1 cellular context compared by ENCODE assay signal in the genomic region with DNA sequence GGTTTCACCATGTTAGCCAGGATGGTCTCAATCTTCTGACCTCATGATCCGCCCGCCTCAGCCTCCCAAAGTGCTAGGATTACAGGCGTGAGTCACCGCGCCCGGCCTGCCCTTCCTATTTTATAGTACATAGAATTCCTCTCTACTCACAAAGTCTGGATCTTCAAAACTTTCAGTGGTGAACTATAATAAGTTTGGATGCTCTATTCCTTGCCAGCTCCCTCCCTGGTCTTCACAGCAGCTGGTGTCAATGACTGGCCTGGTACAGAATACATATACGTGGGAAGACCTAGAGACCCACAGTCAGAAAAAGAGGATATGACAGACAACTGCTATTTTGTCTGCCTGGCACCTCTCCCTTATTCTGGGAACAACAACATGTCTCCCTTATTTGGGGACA.
TF ChIP-seq lines count a peak whose summit lies in the region.

No MANE protein-coding gene starts in this region.

TF ChIP-seq in WTC11, 78 proteins besides CTCF, POLR2A, EP300 and RAD21 (continued from another document):
- TF ChIP-seq, protein P1, sequence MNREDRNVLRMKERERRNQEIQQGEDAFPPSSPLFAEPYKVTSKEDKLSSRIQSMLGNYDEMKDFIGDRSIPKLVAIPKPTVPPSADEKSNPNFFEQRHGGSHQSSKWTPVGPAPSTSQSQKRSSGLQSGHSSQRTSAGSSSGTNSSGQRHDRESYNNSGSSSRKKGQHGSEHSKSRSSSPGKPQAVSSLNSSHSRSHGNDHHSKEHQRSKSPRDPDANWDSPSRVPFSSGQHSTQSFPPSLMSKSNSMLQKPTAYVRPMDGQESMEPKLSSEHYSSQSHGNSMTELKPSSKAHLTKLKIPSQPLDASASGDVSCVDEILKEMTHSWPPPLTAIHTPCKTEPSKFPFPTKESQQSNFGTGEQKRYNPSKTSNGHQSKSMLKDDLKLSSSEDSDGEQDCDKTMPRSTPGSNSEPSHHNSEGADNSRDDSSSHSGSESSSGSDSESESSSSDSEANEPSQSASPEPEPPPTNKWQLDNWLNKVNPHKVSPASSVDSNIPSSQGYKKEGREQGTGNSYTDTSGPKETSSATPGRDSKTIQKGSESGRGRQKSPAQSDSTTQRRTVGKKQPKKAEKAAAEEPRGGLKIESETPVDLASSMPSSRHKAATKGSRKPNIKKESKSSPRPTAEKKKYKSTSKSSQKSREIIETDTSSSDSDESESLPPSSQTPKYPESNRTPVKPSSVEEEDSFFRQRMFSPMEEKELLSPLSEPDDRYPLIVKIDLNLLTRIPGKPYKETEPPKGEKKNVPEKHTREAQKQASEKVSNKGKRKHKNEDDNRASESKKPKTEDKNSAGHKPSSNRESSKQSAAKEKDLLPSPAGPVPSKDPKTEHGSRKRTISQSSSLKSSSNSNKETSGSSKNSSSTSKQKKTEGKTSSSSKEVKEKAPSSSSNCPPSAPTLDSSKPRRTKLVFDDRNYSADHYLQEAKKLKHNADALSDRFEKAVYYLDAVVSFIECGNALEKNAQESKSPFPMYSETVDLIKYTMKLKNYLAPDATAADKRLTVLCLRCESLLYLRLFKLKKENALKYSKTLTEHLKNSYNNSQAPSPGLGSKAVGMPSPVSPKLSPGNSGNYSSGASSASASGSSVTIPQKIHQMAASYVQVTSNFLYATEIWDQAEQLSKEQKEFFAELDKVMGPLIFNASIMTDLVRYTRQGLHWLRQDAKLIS (CRISPR knock-in tag; IDR thresholded peaks at IDR 0.05; ENCODE audit: borderline replicate concordance), result no peak
- TF ChIP-seq ZNF317 (CRISPR knock-in tag; IDR thresholded peaks at IDR 0.05; ENCODE audit: borderline replicate concordance, low read depth), result no peak
- TF ChIP-seq, protein P2, sequence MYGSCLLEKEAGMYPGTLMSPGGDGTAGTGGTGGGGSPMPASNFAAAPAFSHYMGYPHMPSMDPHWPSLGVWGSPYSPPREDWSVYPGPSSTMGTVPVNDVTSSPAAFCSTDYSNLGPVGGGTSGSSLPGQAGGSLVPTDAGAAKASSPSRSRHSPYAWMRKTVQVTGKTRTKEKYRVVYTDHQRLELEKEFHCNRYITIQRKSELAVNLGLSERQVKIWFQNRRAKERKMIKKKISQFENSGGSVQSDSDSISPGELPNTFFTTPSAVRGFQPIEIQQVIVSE (CRISPR knock-in tag; IDR thresholded peaks at IDR 0.05; ENCODE audit: borderline replicate concordance), result no peak
- TF ChIP-seq, protein P3, sequence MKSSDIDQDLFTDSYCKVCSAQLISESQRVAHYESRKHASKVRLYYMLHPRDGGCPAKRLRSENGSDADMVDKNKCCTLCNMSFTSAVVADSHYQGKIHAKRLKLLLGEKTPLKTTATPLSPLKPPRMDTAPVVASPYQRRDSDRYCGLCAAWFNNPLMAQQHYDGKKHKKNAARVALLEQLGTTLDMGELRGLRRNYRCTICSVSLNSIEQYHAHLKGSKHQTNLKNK (CRISPR knock-in tag; IDR thresholded peaks at IDR 0.05), result no peak
- no peak for TF ChIP-seq ZNF121 (CRISPR knock-in tag; IDR thresholded peaks at IDR 0.05)
- TF ChIP-seq FOXJ3 (CRISPR knock-in tag; IDR thresholded peaks at IDR 0.05; ENCODE audit: borderline replicate concordance), result no peak
- TF ChIP-seq, protein P4, sequence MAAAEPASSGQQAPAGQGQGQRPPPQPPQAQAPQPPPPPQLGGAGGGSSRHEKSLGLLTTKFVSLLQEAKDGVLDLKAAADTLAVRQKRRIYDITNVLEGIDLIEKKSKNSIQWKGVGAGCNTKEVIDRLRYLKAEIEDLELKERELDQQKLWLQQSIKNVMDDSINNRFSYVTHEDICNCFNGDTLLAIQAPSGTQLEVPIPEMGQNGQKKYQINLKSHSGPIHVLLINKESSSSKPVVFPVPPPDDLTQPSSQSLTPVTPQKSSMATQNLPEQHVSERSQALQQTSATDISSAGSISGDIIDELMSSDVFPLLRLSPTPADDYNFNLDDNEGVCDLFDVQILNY (CRISPR knock-in tag; IDR thresholded peaks at IDR 0.05), result no peak
- TF ChIP-seq, protein P5, sequence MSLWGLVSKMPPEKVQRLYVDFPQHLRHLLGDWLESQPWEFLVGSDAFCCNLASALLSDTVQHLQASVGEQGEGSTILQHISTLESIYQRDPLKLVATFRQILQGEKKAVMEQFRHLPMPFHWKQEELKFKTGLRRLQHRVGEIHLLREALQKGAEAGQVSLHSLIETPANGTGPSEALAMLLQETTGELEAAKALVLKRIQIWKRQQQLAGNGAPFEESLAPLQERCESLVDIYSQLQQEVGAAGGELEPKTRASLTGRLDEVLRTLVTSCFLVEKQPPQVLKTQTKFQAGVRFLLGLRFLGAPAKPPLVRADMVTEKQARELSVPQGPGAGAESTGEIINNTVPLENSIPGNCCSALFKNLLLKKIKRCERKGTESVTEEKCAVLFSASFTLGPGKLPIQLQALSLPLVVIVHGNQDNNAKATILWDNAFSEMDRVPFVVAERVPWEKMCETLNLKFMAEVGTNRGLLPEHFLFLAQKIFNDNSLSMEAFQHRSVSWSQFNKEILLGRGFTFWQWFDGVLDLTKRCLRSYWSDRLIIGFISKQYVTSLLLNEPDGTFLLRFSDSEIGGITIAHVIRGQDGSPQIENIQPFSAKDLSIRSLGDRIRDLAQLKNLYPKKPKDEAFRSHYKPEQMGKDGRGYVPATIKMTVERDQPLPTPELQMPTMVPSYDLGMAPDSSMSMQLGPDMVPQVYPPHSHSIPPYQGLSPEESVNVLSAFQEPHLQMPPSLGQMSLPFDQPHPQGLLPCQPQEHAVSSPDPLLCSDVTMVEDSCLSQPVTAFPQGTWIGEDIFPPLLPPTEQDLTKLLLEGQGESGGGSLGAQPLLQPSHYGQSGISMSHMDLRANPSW (CRISPR knock-in tag; conservative IDR thresholded peaks at IDR 0.05; ENCODE audit: low read depth), result no peak
- TF ChIP-seq, protein P6, sequence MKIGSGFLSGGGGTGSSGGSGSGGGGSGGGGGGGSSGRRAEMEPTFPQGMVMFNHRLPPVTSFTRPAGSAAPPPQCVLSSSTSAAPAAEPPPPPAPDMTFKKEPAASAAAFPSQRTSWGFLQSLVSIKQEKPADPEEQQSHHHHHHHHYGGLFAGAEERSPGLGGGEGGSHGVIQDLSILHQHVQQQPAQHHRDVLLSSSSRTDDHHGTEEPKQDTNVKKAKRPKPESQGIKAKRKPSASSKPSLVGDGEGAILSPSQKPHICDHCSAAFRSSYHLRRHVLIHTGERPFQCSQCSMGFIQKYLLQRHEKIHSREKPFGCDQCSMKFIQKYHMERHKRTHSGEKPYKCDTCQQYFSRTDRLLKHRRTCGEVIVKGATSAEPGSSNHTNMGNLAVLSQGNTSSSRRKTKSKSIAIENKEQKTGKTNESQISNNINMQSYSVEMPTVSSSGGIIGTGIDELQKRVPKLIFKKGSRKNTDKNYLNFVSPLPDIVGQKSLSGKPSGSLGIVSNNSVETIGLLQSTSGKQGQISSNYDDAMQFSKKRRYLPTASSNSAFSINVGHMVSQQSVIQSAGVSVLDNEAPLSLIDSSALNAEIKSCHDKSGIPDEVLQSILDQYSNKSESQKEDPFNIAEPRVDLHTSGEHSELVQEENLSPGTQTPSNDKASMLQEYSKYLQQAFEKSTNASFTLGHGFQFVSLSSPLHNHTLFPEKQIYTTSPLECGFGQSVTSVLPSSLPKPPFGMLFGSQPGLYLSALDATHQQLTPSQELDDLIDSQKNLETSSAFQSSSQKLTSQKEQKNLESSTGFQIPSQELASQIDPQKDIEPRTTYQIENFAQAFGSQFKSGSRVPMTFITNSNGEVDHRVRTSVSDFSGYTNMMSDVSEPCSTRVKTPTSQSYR (CRISPR knock-in tag; IDR thresholded peaks at IDR 0.05), result no peak
- no peak for TF ChIP-seq NFE2L1 (CRISPR knock-in tag; IDR thresholded peaks at IDR 0.05)
- no peak for TF ChIP-seq ZNF416 (CRISPR knock-in tag; IDR thresholded peaks at IDR 0.05)
- no peak for TF ChIP-seq IRF2 (CRISPR knock-in tag; IDR thresholded peaks at IDR 0.05; ENCODE audit: borderline replicate concordance, low read depth)
- TF ChIP-seq, protein P7, sequence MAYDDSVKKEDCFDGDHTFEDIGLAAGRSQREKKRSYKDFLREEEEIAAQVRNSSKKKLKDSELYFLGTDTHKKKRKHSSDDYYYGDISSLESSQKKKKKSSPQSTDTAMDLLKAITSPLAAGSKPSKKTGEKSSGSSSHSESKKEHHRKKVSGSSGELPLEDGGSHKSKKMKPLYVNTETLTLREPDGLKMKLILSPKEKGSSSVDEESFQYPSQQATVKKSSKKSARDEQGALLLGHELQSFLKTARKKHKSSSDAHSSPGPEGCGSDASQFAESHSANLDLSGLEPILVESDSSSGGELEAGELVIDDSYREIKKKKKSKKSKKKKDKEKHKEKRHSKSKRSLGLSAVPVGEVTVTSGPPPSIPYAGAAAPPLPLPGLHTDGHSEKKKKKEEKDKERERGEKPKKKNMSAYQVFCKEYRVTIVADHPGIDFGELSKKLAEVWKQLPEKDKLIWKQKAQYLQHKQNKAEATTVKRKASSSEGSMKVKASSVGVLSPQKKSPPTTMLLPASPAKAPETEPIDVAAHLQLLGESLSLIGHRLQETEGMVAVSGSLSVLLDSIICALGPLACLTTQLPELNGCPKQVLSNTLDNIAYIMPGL (CRISPR knock-in tag; IDR thresholded peaks at IDR 0.05), result no peak
- TF ChIP-seq ETV6 (CRISPR knock-in tag; IDR thresholded peaks at IDR 0.05), result no peak
- TF ChIP-seq, protein P8, sequence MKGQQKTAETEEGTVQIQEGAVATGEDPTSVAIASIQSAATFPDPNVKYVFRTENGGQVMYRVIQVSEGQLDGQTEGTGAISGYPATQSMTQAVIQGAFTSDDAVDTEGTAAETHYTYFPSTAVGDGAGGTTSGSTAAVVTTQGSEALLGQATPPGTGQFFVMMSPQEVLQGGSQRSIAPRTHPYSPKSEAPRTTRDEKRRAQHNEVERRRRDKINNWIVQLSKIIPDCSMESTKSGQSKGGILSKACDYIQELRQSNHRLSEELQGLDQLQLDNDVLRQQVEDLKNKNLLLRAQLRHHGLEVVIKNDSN (CRISPR knock-in tag; IDR thresholded peaks at IDR 0.05), result no peak
